22 cellular contexts compared by ENCODE assay signal in genomic region chr15:80401471-80401870, GRCh38. TPM values are rescaled to one million over a fixed set of nuclear protein-coding genes. Genes with fewer than 3 reads are reported as not detected.
DNase-seq lines count a peak whose midpoint lies in the region; TF ChIP-seq lines count a peak whose summit lies in the region.
"Had no signal": no experiment of that assay in that cellular context is flagged by ENCODE, and none has a peak within 500 bp of the region (broad histone marks: within the 10 kb centered on the region; RNA-seq: fewer than 3 reads in every experiment).

No MANE protein-coding gene starts in this region.

- H3K4me3 ChIP-seq in epithelial cell of proximal tubule (ENCODE audit: low read depth, low read length): no peak overlapping the region

- peak overlapping the region; percentile 79 to 93 (median 85) for H3K27ac Mint-ChIP-seq in nephron
- no peak overlapping the region for H3K27ac Mint-ChIP-seq in type B pancreatic cell
- H3K27ac Mint-ChIP-seq in glutamatergic neuron (ENCODE audit: unreplicated experiment): no peak overlapping the region
- H3K27ac Mint-ChIP-seq: activated CD4-positive, alpha-beta memory T cell treated with anti-CD3 and anti-CD28 coated beads, Interleukin-2, amount 10 ng/mL, durations not matched to agents 7 days and 5 days had no signal

- peaks cover 8% of the 10 kb centered on the region for H3K27me3 Mint-ChIP-seq in nephron (ENCODE audit: low read depth)
- H3K27me3 Mint-ChIP-seq in type B pancreatic cell: peaks cover 37% of the 10 kb centered on the region
- H3K27me3 Mint-ChIP-seq in glutamatergic neuron (ENCODE audit: unreplicated experiment): no peaks in the 10 kb centered on the region

- H3K9me3 Mint-ChIP-seq in nephron: no peaks in the 10 kb centered on the region
- no peaks in the 10 kb centered on the region for H3K9me3 Mint-ChIP-seq in type B pancreatic cell
- H3K9me3 Mint-ChIP-seq in glutamatergic neuron (ENCODE audit: unreplicated experiment): peaks cover 2% of the 10 kb centered on the region
- H3K9me3 Mint-ChIP-seq: activated CD4-positive, alpha-beta memory T cell treated with anti-CD3 and anti-CD28 coated beads, Interleukin-2, amount 10 ng/mL, durations not matched to agents 7 days and 5 days had no signal

- peak; percentile 2 for DNase-seq in NCI-H2196 (lab: John Stamatoyannopoulos, UW; ENCODE audit: unreplicated experiment)
- no peak for DNase-seq in NCI-H2196 treated with DMSO at 0.1 percent for 48 hours (lab: John Stamatoyannopoulos, UW; ENCODE audit: unreplicated experiment)
- peak; percentile 66 for DNase-seq in epithelial cell of proximal tubule (ENCODE audit: low read depth)
- no peak for DNase-seq in type B pancreatic cell (ENCODE audit: extremely low spot score, unreplicated experiment)
- DNase-seq in HUDEP-2 (lab: John Stamatoyannopoulos, UW; ENCODE audit: unreplicated experiment in 76 of 76): no peak
- no peak for DNase-seq in stimulated activated CD4-positive, alpha-beta T cell treated with anti-CD3 and anti-CD28 coated beads, Interleukin-15, amount 100 ng/mL, for 24 hours
- no peak for DNase-seq in glutamatergic neuron
- DNase-seq: 8988T; activated CD4-positive, alpha-beta memory T cell treated with anti-CD3 and anti-CD28 coated beads, Interleukin-2, amount 10 ng/mL, durations not matched to agents 7 days and 5 days; activated naive CD4-positive, alpha-beta T cell treated with anti-CD3 and anti-CD28 coated beads, Interleukin-2, amount 50 U/mL, for 16 hours; Caco-2; DND-41; effector CD4-positive, alpha-beta T cell; IMR-90; midbrain; naive B cell; NCI-H1436 treated with DMSO at 0.1 percent for 48 hours; NCI-H510A treated with DMSO at 0.1 percent for 48 hours; SHP77; stimulated activated naive CD4-positive, alpha-beta T cell; T-helper 2 cell had no signal

- H3K4me1 Mint-ChIP-seq in nephron: peaks cover 30% of the 10 kb centered on the region
- H3K4me1 Mint-ChIP-seq in type B pancreatic cell (ENCODE audit: unreplicated experiment): peaks cover 22% of the 10 kb centered on the region
- H3K4me1 Mint-ChIP-seq in glutamatergic neuron (ENCODE audit: low read depth, unreplicated experiment): peaks cover 27% of the 10 kb centered on the region

- H3K36me3 Mint-ChIP-seq in nephron (ENCODE audit: low read depth): no peaks in the 10 kb centered on the region
- no peaks in the 10 kb centered on the region for H3K36me3 Mint-ChIP-seq in type B pancreatic cell
- peaks cover 6% of the 10 kb centered on the region for H3K36me3 Mint-ChIP-seq in glutamatergic neuron (ENCODE audit: unreplicated experiment)
- H3K36me3 Mint-ChIP-seq: naive B cell had no signal

- no peak for TF ChIP-seq CTCF in epithelial cell of proximal tubule (conservative IDR thresholded peaks at IDR 0.05; ENCODE audit: low read depth, low read length)
- no peak for TF ChIP-seq CTCF in nephron (IDR thresholded peaks at IDR 0.05; ENCODE audit: unreplicated experiment in 3 of 3)
- no peak for TF ChIP-seq CTCF in type B pancreatic cell (conservative IDR thresholded peaks at IDR 0.05)
- TF ChIP-seq CTCF in glutamatergic neuron (IDR thresholded peaks at IDR 0.05; ENCODE audit: partially characterized antibody, unreplicated experiment): no peak

- H3K4me3 Mint-ChIP-seq in nephron: peak overlapping the region; percentile 74 to 82 (median 80)
- H3K4me3 Mint-ChIP-seq in type B pancreatic cell: peak overlapping the region; percentile 1
- H3K4me3 Mint-ChIP-seq in glutamatergic neuron (ENCODE audit: unreplicated experiment): no peak overlapping the region
- H3K4me3 Mint-ChIP-seq: activated CD4-positive, alpha-beta memory T cell treated with anti-CD3 and anti-CD28 coated beads, Interleukin-2, amount 10 ng/mL, durations not matched to agents 7 days and 5 days; naive B cell had no signal

RNA-seq across cellular contexts. Expression of gene ARNT2, which starts 2.7 kb away (rescaled TPM):
- 9.1 and 11.1 TPM in 2 replicates for total RNA-seq in epithelial cell of proximal tubule
- total RNA-seq in type B pancreatic cell (ENCODE audit: low replicate concordance): 14.3 and 22.4 TPM in 2 replicates
- 35.7 TPM for total RNA-seq in glutamatergic neuron (ENCODE audit: unreplicated experiment)
- total RNA-seq: activated CD4-positive, alpha-beta memory T cell treated with anti-CD3 and anti-CD28 coated beads, Interleukin-2, amount 10 ng/mL, durations not matched to agents 7 days and 5 days had no signal

Comparison
In these comparisons a context has a peak if more than half of its experiments do, and no peak if none do; other contexts are left out.
1. DNase-seq: peak in NCI-H2196 (single experiment) and epithelial cell of proximal tubule (single experiment); none in NCI-H2196 treated with DMSO at 0.1 percent for 48 hours (single experiment), type B pancreatic cell (single experiment), HUDEP-2 (0 of 76), stimulated activated CD4-positive, alpha-beta T cell treated with anti-CD3 and anti-CD28 coated beads, Interleukin-15, amount 100 ng/mL, for 24 hours (single experiment) and glutamatergic neuron (single experiment).
2. H3K27ac Mint-ChIP-seq: peak in nephron (3 of 3); none in type B pancreatic cell (single experiment) and glutamatergic neuron (single experiment).